ENCODE assay signal across 24 cellular contexts in the genomic region with DNA sequence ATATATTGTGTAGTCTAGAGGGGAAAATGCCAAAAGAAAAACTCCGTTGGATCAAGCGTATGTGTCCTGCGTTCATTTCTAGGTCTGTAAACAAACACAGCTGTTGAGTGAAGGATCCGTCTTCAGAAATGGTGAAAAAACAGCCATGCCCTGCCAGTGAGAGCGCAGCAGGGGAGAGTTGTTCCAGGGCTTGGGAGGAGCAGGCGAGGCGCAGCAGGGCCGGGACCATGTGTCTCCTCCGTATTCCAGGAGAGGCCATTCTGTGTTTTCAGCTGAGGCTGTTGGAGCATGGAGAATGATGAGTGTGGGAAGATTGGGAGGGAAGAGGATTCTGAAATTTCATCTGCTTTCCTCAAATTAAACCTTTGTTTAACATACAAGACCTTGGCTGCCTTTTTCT. TPM values are rescaled to one million over a fixed set of nuclear protein-coding genes. Genes with fewer than 3 reads are reported as not detected.
DNase-seq lines count a peak whose midpoint lies in the region; ATAC-seq and TF ChIP-seq lines count a peak whose summit lies in the region.
"Had no signal": no experiment of that assay in that cellular context is flagged by ENCODE, and none has a peak within 500 bp of the region (broad histone marks: within the 10 kb centered on the region; RNA-seq: fewer than 3 reads in every experiment).

No MANE protein-coding gene starts in this region.

- H3K4me3 ChIP-seq in left ventricle myocardium inferior, result no peak overlapping the region
- H3K4me3 ChIP-seq: BLaER1, PC-9, SJSA1 had no signal

- no peaks in the 10 kb centered on the region for H3K4me1 ChIP-seq in left ventricle myocardium inferior
- H3K4me1 ChIP-seq: BLaER1 had no signal

- H3K27me3 ChIP-seq in left ventricle myocardium inferior (ENCODE audit: low read depth), result peaks cover 15% of the 10 kb centered on the region
- H3K27me3 ChIP-seq: BLaER1, SJSA1 had no signal

- no peak overlapping the region for H3K27ac ChIP-seq in left ventricle myocardium inferior (replicated peaks)
- H3K27ac ChIP-seq: BLaER1, PC-9, SJSA1 had no signal

- DNase-seq in left ventricle myocardium superior, result peak; percentile 39
- DNase-seq in left ventricle myocardium inferior, result no peak
- DNase-seq in NCI-H446 (lab: John Stamatoyannopoulos, UW), result peak; percentile 11 to 51
- peak; percentile 34 for DNase-seq in islet precursor cell
- no peak for DNase-seq in OCI-M1 (lab: John Stamatoyannopoulos, UW)
- no peak for DNase-seq in SW480 (ENCODE audit: low spot score)
- DNase-seq in DMS 273 (lab: John Stamatoyannopoulos, UW; ENCODE audit: unreplicated experiment), result no peak
- DNase-seq: activated CD4-positive, alpha-beta T cell treated with anti-CD3 and anti-CD28 coated beads for 1 hour; activated CD8-positive, alpha-beta T cell treated with anti-CD3 and anti-CD28 coated beads for 36 hours; activated effector memory CD4-positive, alpha-beta T cell treated with anti-CD3 and anti-CD28 coated beads, Interleukin-2, amount 50 U/mL, for 16 hours; activated naive CD8-positive, alpha-beta T cell treated with anti-CD3 and anti-CD28 coated beads, Interleukin-2, amount 10 ng/mL, durations not matched to agents 7 days and 5 days; activated T-cell treated with anti-CD3 and anti-CD28 coated beads for 4 hours; EL; HCEC 1CT; Karpas-422; mammary epithelial cell; MV-4-11; NCI-H2081 treated with DMSO at 0.1 percent for 48 hours; nucleus accumbens; PC-9; small intestine had no signal

- H3K36me3 ChIP-seq in left ventricle myocardium inferior, result no peaks in the 10 kb centered on the region
- H3K36me3 ChIP-seq: BLaER1, SJSA1 had no signal

- intact Hi-C loops in left ventricle myocardium superior (cut with micrococcal nuclease), result no loop called here
- intact Hi-C loops in left ventricle myocardium inferior (cut with micrococcal nuclease), result no loop called here

- ATAC-seq in left ventricle myocardium superior (peak; percentile 83), GM19395 (IDR thresholded peaks at IDR 0.05; ENCODE audit: unreplicated experiment) (no peak)
- ATAC-seq: activated CD8-positive, alpha-beta T cell treated with anti-CD3 and anti-CD28 coated beads for 36 hours had no signal

- no peak for TF ChIP-seq CTCF in left ventricle myocardium inferior (IDR thresholded peaks at IDR 0.05; ENCODE audit: borderline replicate concordance)

- no peaks in the 10 kb centered on the region for H3K9me3 ChIP-seq in left ventricle myocardium inferior (replicated peaks)
- H3K9me3 ChIP-seq: BLaER1 had no signal

RNA-seq across cellular contexts. Expression of gene BMP6, which starts 38.0 kb away (rescaled TPM):
- 2.7 TPM for total RNA-seq in left ventricle myocardium superior
- 5.2 TPM for total RNA-seq in left ventricle myocardium inferior
- total RNA-seq: activated naive CD8-positive, alpha-beta T cell treated with anti-CD3 and anti-CD28 coated beads, Interleukin-2, amount 10 ng/mL, durations not matched to agents 7 days and 5 days; PC-9 had no signal

Comparison
In these comparisons a context has a peak if more than half of its experiments do, and no peak if none do; other contexts are left out.
1. DNase-seq: peak in left ventricle myocardium superior (single experiment), NCI-H446 (2 of 2) and islet precursor cell (single experiment); none in left ventricle myocardium inferior (single experiment), OCI-M1 (single experiment), SW480 (single experiment) and DMS 273 (single experiment).